10 cellular contexts compared by ENCODE assay signal in the genomic region with DNA sequence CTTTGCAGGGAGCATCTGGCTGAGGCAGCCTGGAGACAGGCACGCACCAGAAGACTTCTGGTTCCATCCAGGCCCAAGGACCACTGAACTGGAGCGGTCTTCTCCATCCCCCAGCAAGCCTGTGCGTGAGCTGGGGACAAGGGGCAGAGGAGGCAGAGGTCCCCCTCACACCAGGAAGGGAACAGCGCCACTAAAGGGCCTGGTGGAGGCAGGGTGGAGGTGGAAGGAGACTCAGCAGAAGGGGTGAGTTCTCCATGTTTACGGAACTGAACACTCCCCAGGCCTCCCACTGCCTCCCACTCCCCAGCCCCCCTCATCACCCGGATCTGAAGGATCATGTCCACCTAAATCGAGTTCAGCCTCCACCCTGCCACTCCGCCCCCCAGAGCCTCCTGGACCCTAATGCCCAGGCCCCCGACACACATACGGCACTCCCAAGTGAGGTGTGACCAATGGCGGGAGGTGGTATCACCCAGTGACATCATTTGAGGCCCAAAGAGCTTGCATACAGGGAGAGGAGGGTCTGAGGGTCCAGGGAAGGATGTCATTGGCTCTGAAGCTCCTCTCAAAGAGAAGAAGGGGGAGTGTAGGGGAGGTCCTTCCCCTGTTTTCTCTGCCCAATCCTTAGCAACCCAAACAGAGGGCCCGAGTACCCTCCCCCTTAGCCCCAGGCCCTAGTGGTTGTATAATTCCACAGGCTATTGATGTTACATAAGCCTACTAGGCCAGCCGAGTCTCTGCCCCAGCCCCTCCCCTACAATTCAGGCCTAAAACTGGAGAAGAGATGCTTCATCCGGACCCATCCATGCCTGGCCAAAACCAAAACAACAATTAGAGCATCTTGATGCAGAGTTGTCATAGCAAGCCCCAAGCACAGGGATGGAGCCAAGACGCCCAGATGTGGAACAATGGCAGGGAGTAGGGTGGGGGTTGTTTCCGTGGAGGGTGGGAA. TPM values are rescaled to one million over a fixed set of nuclear protein-coding genes. Genes with fewer than 3 reads are reported as not detected.
A peak's percentile ranks its signal among the peaks of the same experiment; 100 is the strongest.
DNase-seq lines count a peak whose midpoint lies in the region; ATAC-seq, FAIRE-seq and TF ChIP-seq lines count a peak whose summit lies in the region.
"Had no signal": no experiment of that assay in that cellular context is flagged by ENCODE, and none has a peak within 500 bp of the region (broad histone marks: within the 10 kb centered on the region; RNA-seq: fewer than 3 reads in every experiment).

No MANE protein-coding gene starts in this region.

- H3K27ac Mint-ChIP-seq in activated naive CD4-positive, alpha-beta T cell treated with anti-CD3 and anti-CD28 coated beads, Interleukin-2, amount 10 ng/mL, durations not matched to agents 7 days and 5 days: no peak overlapping the region
- no peak overlapping the region for H3K27ac Mint-ChIP-seq in activated naive CD4-positive, alpha-beta T cell treated with anti-CD3 and anti-CD28 coated beads, Interleukin-2, amount 50 U/mL, for 72 hours

- peaks cover 14% of the 10 kb centered on the region for H3K4me1 Mint-ChIP-seq in activated naive CD4-positive, alpha-beta T cell treated with anti-CD3 and anti-CD28 coated beads, Interleukin-2, amount 10 ng/mL, durations not matched to agents 7 days and 5 days

- H3K4me1 ChIP-seq in kidney (ENCODE audit: control insufficient read depth in 1 of 2, insufficient read depth in 1 of 2, low read depth in 1 of 2, low read length in 2 of 2): peaks cover 0 to 4% of the 10 kb centered on the region in 2 donors
- H3K4me1 ChIP-seq: colonic mucosa had no signal

- H3K36me3 Mint-ChIP-seq in activated naive CD4-positive, alpha-beta T cell treated with anti-CD3 and anti-CD28 coated beads, Interleukin-2, amount 10 ng/mL, durations not matched to agents 7 days and 5 days: no peaks in the 10 kb centered on the region
- no peaks in the 10 kb centered on the region for H3K36me3 Mint-ChIP-seq in activated naive CD4-positive, alpha-beta T cell treated with anti-CD3 and anti-CD28 coated beads, Interleukin-2, amount 50 U/mL, for 72 hours

- H3K4me3 ChIP-seq in kidney (ENCODE audit: low read length in 2 of 2): no peak overlapping the region

- in situ Hi-C loops in KBM-7 (cut with MboI; ENCODE audit: low pct_unique_long_range_greater_than_20kb, low sequenced_read_pairs): no loop called here

- H3K36me3 ChIP-seq in kidney (ENCODE audit: control insufficient read depth in 1 of 2, insufficient read depth in 2 of 2, low read length in 2 of 2): no peaks in the 10 kb centered on the region
- H3K36me3 ChIP-seq: colonic mucosa had no signal

- no peaks in the 10 kb centered on the region for H3K9me3 Mint-ChIP-seq in activated naive CD4-positive, alpha-beta T cell treated with anti-CD3 and anti-CD28 coated beads, Interleukin-2, amount 10 ng/mL, durations not matched to agents 7 days and 5 days
- H3K9me3 Mint-ChIP-seq in activated naive CD4-positive, alpha-beta T cell treated with anti-CD3 and anti-CD28 coated beads, Interleukin-2, amount 50 U/mL, for 72 hours: no peaks in the 10 kb centered on the region

- no peak overlapping the region for H3K9ac ChIP-seq in kidney (ENCODE audit: low read length in 2 of 2)

- ATAC-seq in activated naive CD4-positive, alpha-beta T cell treated with anti-CD3 and anti-CD28 coated beads, Interleukin-2, amount 50 U/mL, for 72 hours: no peak
- ATAC-seq in GM19324 (IDR thresholded peaks at IDR 0.05; ENCODE audit: low FRiP score, unreplicated experiment): no peak

- H3K4me3 Mint-ChIP-seq in activated naive CD4-positive, alpha-beta T cell treated with anti-CD3 and anti-CD28 coated beads, Interleukin-2, amount 10 ng/mL, durations not matched to agents 7 days and 5 days: peak overlapping the region; percentile 35

- DNase-seq in activated naive CD4-positive, alpha-beta T cell treated with anti-CD3 and anti-CD28 coated beads, Interleukin-2, amount 10 ng/mL, durations not matched to agents 7 days and 5 days: no peak
- DNase-seq in activated naive CD4-positive, alpha-beta T cell treated with anti-CD3 and anti-CD28 coated beads, Interleukin-2, amount 50 U/mL, for 72 hours (ENCODE audit: low spot score in 2 of 2): no peak
- DNase-seq in cerebellar cortex (ENCODE audit: low spot score): peak; percentile 89
- DNase-seq in kidney: peak; percentile 60
- DNase-seq in substantia nigra (lab: John Stamatoyannopoulos, UW): peak in 37 of 49 donors; percentile 24 to 78 (median 55)
- DNase-seq in KBM-7: no peak
- DNase-seq in NCI-H1694 treated with DMSO at 0.1 percent for 48 hours (lab: John Stamatoyannopoulos, UW): no peak
- DNase-seq: colonic mucosa had no signal

- TF ChIP-seq CTCF in kidney (IDR thresholded peaks at IDR 0.05; ENCODE audit: borderline replicate concordance, extremely low read depth, insufficient read depth): no peak

- H3K27ac ChIP-seq in kidney (ENCODE audit: low read depth in 2 of 2, low read length in 2 of 2) (no peak overlapping the region), substantia nigra (ENCODE audit: low read depth, low read length, poor library complexity, severe bottlenecking) (peak overlapping the region; percentile 99)
- H3K27ac ChIP-seq: colonic mucosa had no signal

- peaks cover 66% of the 10 kb centered on the region for H3K27me3 Mint-ChIP-seq in activated naive CD4-positive, alpha-beta T cell treated with anti-CD3 and anti-CD28 coated beads, Interleukin-2, amount 10 ng/mL, durations not matched to agents 7 days and 5 days

- intact Hi-C loops in kidney (cut with DNase I): no loop called here

- no peak for FAIRE-seq in kidney (lab: Jason Lieb, UNC)

- CTCF ChIA-PET in activated naive CD4-positive, alpha-beta T cell treated with anti-CD3 and anti-CD28 coated beads, Interleukin-2, amount 10 ng/mL, durations not matched to agents 7 days and 5 days (lab: Charles Lee): interaction anchor here (2.0 kb wide), 1 partner anchor 43 kb away, joined by 4 read pairs; no protein-coding TSS in a partner anchor

- H3K9me3 ChIP-seq in kidney (ENCODE audit: control insufficient read depth in 1 of 2, low read length in 2 of 2): no peaks in the 10 kb centered on the region
- H3K9me3 ChIP-seq: colonic mucosa had no signal

RNA-seq across cellular contexts. Expression of a gene that starts 1.0 kb away (rescaled TPM):
- under 1 TPM; 0.52 to 0.78 TPM for total RNA-seq in activated naive CD4-positive, alpha-beta T cell treated with anti-CD3 and anti-CD28 coated beads, Interleukin-2, amount 50 U/mL, for 72 hours
- 5.5 TPM for total RNA-seq in kidney
- polyA plus RNA-seq in kidney (ENCODE audit: insufficient read depth, low read depth, low replicate concordance): 1.3 TPM

RNA-seq across cellular contexts. Expression of a gene that starts 47.9 kb away (rescaled TPM):
- total RNA-seq in activated naive CD4-positive, alpha-beta T cell treated with anti-CD3 and anti-CD28 coated beads, Interleukin-2, amount 50 U/mL, for 72 hours: not detected
- total RNA-seq in kidney: 122 TPM
- polyA plus RNA-seq in kidney (ENCODE audit: insufficient read depth, low read depth, low replicate concordance): 666 TPM
- total RNA-seq: colonic mucosa, RPMI7951 had no signal

RNA-seq across cellular contexts. Expression of a gene that starts 59.0 kb away (rescaled TPM):
- not detected for total RNA-seq in activated naive CD4-positive, alpha-beta T cell treated with anti-CD3 and anti-CD28 coated beads, Interleukin-2, amount 50 U/mL, for 72 hours
- 0.91 TPM for total RNA-seq in kidney
- polyA plus RNA-seq in kidney (ENCODE audit: insufficient read depth, low read depth, low replicate concordance): 0.99 TPM
- total RNA-seq: colonic mucosa, RPMI7951 had no signal

RNA-seq across cellular contexts. Expression of a gene that starts 59.8 kb away (rescaled TPM):
- 1 to 10 TPM; 2.5 to 5.4 TPM for total RNA-seq in activated naive CD4-positive, alpha-beta T cell treated with anti-CD3 and anti-CD28 coated beads, Interleukin-2, amount 50 U/mL, for 72 hours
- total RNA-seq in kidney: 5.1 TPM
- polyA plus RNA-seq in kidney (ENCODE audit: insufficient read depth, low read depth, low replicate concordance): 4.6 TPM

Comparison
In these comparisons a context has a peak if more than half of its experiments do, and no peak if none do; other contexts are left out.
1. DNase-seq: peak in cerebellar cortex (single experiment), kidney (single experiment) and substantia nigra (37 of 49); none in activated naive CD4-positive, alpha-beta T cell treated with anti-CD3 and anti-CD28 coated beads, Interleukin-2, amount 10 ng/mL, durations not matched to agents 7 days and 5 days (single experiment), activated naive CD4-positive, alpha-beta T cell treated with anti-CD3 and anti-CD28 coated beads, Interleukin-2, amount 50 U/mL, for 72 hours (0 of 2), KBM-7 (single experiment) and NCI-H1694 treated with DMSO at 0.1 percent for 48 hours (single experiment).
2. RNA of a gene that starts 47.9 kb away (total RNA-seq): 122 TPM in kidney (single experiment); not detected in activated naive CD4-positive, alpha-beta T cell treated with anti-CD3 and anti-CD28 coated beads, Interleukin-2, amount 50 U/mL, for 72 hours; every median in the first group is over 100 times any median in the second.